In genomic region chr6:2232445-2232844, GRCh38 we compare ENCODE assay signal across 18 cellular contexts.
DNase-seq lines count a peak whose midpoint lies in the region; ATAC-seq and TF ChIP-seq lines count a peak whose summit lies in the region.
"Had no signal": no experiment of that assay in that cellular context is flagged by ENCODE, and none has a peak within 500 bp of the region (broad histone marks: within the 10 kb centered on the region; RNA-seq: fewer than 3 reads in every experiment).

No MANE protein-coding gene starts in this region.

- H3K27me3 Mint-ChIP-seq in stimulated activated naive CD8-positive, alpha-beta T cell treated with anti-CD3 and anti-CD28 coated beads, Interleukin-15, amount 100 ng/mL, for 72 hours = no peaks in the 10 kb centered on the region
- H3K27me3 Mint-ChIP-seq: CD4-positive, alpha-beta memory T cell had no signal

- DNase-seq in stimulated activated naive CD8-positive, alpha-beta T cell treated with anti-CD3 and anti-CD28 coated beads, Interleukin-15, amount 100 ng/mL, for 72 hours = no peak
- no peak for DNase-seq in stimulated activated naive CD8-positive, alpha-beta T cell treated with anti-CD3 and anti-CD28 coated beads, Interleukin-15, Interleukin-2, amounts not matched to agents 100 U/mL and 50 U/mL, for 24 hours
- DNase-seq in brain microvascular endothelial cell (no peak), DMS 273 treated with DMSO at 0.1 percent for 48 hours (lab: John Stamatoyannopoulos, UW) (no peak), NOMO-1 treated with DMSO at 0.1 percent for 48 hours (lab: John Stamatoyannopoulos, UW; ENCODE audit: unreplicated experiment) (no peak), AG08396 (ENCODE audit: low spot score) (no peak)
- DNase-seq: CD4-positive, alpha-beta memory T cell; colonic mucosa; immature natural killer cell; NCI-H1694; NCI-H524; PC-3; retina had no signal

- ATAC-seq in stimulated activated naive CD8-positive, alpha-beta T cell treated with anti-CD3 and anti-CD28 coated beads, Interleukin-15, amount 100 ng/mL, for 72 hours = peak; percentile 37
- ATAC-seq in stimulated activated naive CD8-positive, alpha-beta T cell treated with anti-CD3 and anti-CD28 coated beads, Interleukin-15, Interleukin-2, amounts not matched to agents 100 U/mL and 50 U/mL, for 24 hours = no peak
- peak; percentile 57 for ATAC-seq in GM21737 (IDR thresholded peaks at IDR 0.05; ENCODE audit: unreplicated experiment)
- peak; percentile 61 for ATAC-seq in HG03460 (IDR thresholded peaks at IDR 0.05; ENCODE audit: unreplicated experiment)
- ATAC-seq: A549, PC-3 had no signal

- no peak overlapping the region for H3K4me3 ChIP-seq in brain microvascular endothelial cell (ENCODE audit: low read depth, low read length)
- H3K4me3 ChIP-seq: A549, colonic mucosa, neural progenitor cell, thoracic aorta had no signal

- no peaks in the 10 kb centered on the region for H3K36me3 ChIP-seq in brain microvascular endothelial cell (replicated peaks)
- H3K36me3 ChIP-seq: colonic mucosa, neural progenitor cell, thoracic aorta had no signal

- no peak overlapping the region for H3K4me3 Mint-ChIP-seq in stimulated activated naive CD8-positive, alpha-beta T cell treated with anti-CD3 and anti-CD28 coated beads, Interleukin-15, amount 100 ng/mL, for 72 hours
- H3K4me3 Mint-ChIP-seq: CD4-positive, alpha-beta memory T cell; immature natural killer cell; neural progenitor cell had no signal

- peaks cover 50% of the 10 kb centered on the region for H3K4me1 Mint-ChIP-seq in stimulated activated naive CD8-positive, alpha-beta T cell treated with anti-CD3 and anti-CD28 coated beads, Interleukin-15, amount 100 ng/mL, for 72 hours

- H3K27ac ChIP-seq in brain microvascular endothelial cell = no peak overlapping the region
- H3K27ac ChIP-seq: A549, colonic mucosa, neural progenitor cell had no signal

- in situ Hi-C loops in brain microvascular endothelial cell (cut with HindIII; ENCODE audit: low pct_ligation_motif_present, low sequenced_read_pairs) = no loop called here

- no peaks in the 10 kb centered on the region for H3K9me3 Mint-ChIP-seq in stimulated activated naive CD8-positive, alpha-beta T cell treated with anti-CD3 and anti-CD28 coated beads, Interleukin-15, amount 100 ng/mL, for 72 hours
- H3K9me3 Mint-ChIP-seq: CD4-positive, alpha-beta memory T cell; immature natural killer cell had no signal

- H3K27me3 ChIP-seq in brain microvascular endothelial cell (replicated peaks) = no peaks in the 10 kb centered on the region
- H3K27me3 ChIP-seq: colonic mucosa, neural progenitor cell had no signal

- no peak for TF ChIP-seq CTCF in brain microvascular endothelial cell (IDR thresholded peaks at IDR 0.05; ENCODE audit: low read depth, low read length, missing control alignments)

- H3K27ac Mint-ChIP-seq in stimulated activated naive CD8-positive, alpha-beta T cell treated with anti-CD3 and anti-CD28 coated beads, Interleukin-15, amount 100 ng/mL, for 72 hours = no peak overlapping the region
- H3K27ac Mint-ChIP-seq: neural progenitor cell had no signal
